8 cellular contexts compared by ENCODE assay signal in genomic region chr9:128098936-128099931, GRCh38. TPM values are rescaled to one million over a fixed set of nuclear protein-coding genes. Genes with fewer than 3 reads are reported as not detected.
DNase-seq lines count a peak whose midpoint lies in the region; ATAC-seq and FAIRE-seq lines count a peak whose summit lies in the region.

No MANE protein-coding gene starts in this region.

- H3K9me3 ChIP-seq in ES-I3 (ENCODE audit: control insufficient read depth, insufficient read depth, low read length): no peaks in the 10 kb centered on the region

- H3K4me1 Mint-ChIP-seq in activated T-helper 2 cell treated with anti-CD3 and anti-CD28 coated beads, Interferon-gamma antibody, Interleukin-2, Interleukin-4, amounts not matched to agents 10 μg/mL and 5 μg/mL and 100 μg/mL, durations not matched to agents 14 hours and 24 hours and 36 hours (ENCODE audit: low read depth): peaks cover 54% of the 10 kb centered on the region

- peaks cover 37% of the 10 kb centered on the region for H3K36me3 Mint-ChIP-seq in activated T-helper 2 cell treated with anti-CD3 and anti-CD28 coated beads, Interferon-gamma antibody, Interleukin-2, Interleukin-4, amounts not matched to agents 10 μg/mL and 5 μg/mL and 100 μg/mL, durations not matched to agents 14 hours and 24 hours and 36 hours (ENCODE audit: low read depth)

- H3K36me3 ChIP-seq in ES-I3 (ENCODE audit: insufficient read depth, low read length): peaks cover 13% of the 10 kb centered on the region

- H3K27me3 Mint-ChIP-seq in activated T-helper 2 cell treated with anti-CD3 and anti-CD28 coated beads, Interferon-gamma antibody, Interleukin-2, Interleukin-4, amounts not matched to agents 10 μg/mL and 5 μg/mL and 100 μg/mL, durations not matched to agents 14 hours and 24 hours and 36 hours (ENCODE audit: low read depth): no peaks in the 10 kb centered on the region

- ATAC-seq in left ventricle myocardium superior (peak; percentile 20), sciatic nerve (peak; percentile 26), GM21825 (IDR thresholded peaks at IDR 0.05; ENCODE audit: unreplicated experiment) (no peak)

- no peak for DNase-seq in activated T-helper 2 cell treated with anti-CD3 and anti-CD28 coated beads, Interferon-gamma antibody, Interleukin-2, Interleukin-4, amounts not matched to agents 10 μg/mL and 5 μg/mL and 100 μg/mL, durations not matched to agents 14 hours and 24 hours and 36 hours (ENCODE audit: low spot score)
- DNase-seq in left ventricle myocardium superior (no peak), sciatic nerve (ENCODE audit: low spot score) (no peak), RCC 7860 (ENCODE audit: low spot score) (no peak), NCI-H1417 treated with DMSO at 0.1 percent for 48 hours (lab: John Stamatoyannopoulos, UW) (no peak), HPDE6-E6E7 (ENCODE audit: extremely low spot score) (no peak)

- H3K4me3 Mint-ChIP-seq in activated T-helper 2 cell treated with anti-CD3 and anti-CD28 coated beads, Interferon-gamma antibody, Interleukin-2, Interleukin-4, amounts not matched to agents 10 μg/mL and 5 μg/mL and 100 μg/mL, durations not matched to agents 14 hours and 24 hours and 36 hours (ENCODE audit: low read depth): no peak overlapping the region

- intact Hi-C loops in activated T-helper 2 cell treated with anti-CD3 and anti-CD28 coated beads, Interferon-gamma antibody, Interleukin-2, Interleukin-4, amounts not matched to agents 10 μg/mL and 5 μg/mL and 100 μg/mL, durations not matched to agents 14 hours and 24 hours and 36 hours (cut with micrococcal nuclease): loop anchor here (1.0 kb wide), 1 partner anchor 73 kb away; no protein-coding TSS in a partner anchor
- intact Hi-C loops in left ventricle myocardium superior (cut with micrococcal nuclease) (no loop called here), sciatic nerve (cut with DNase I) (no loop called here)

- peak overlapping the region; percentile 60 for H3K9ac ChIP-seq in ES-I3 (ENCODE audit: low read depth, low read length)

- peak overlapping the region; percentile 19 for H3K27ac Mint-ChIP-seq in activated T-helper 2 cell treated with anti-CD3 and anti-CD28 coated beads, Interferon-gamma antibody, Interleukin-2, Interleukin-4, amounts not matched to agents 10 μg/mL and 5 μg/mL and 100 μg/mL, durations not matched to agents 14 hours and 24 hours and 36 hours

- FAIRE-seq in RCC 7860 (lab: Jason Lieb, UNC): no peak

- H3K4me1 ChIP-seq in ES-I3 (ENCODE audit: insufficient read depth, low read length): peaks cover 42% of the 10 kb centered on the region

- H3K9me3 Mint-ChIP-seq in activated T-helper 2 cell treated with anti-CD3 and anti-CD28 coated beads, Interferon-gamma antibody, Interleukin-2, Interleukin-4, amounts not matched to agents 10 μg/mL and 5 μg/mL and 100 μg/mL, durations not matched to agents 14 hours and 24 hours and 36 hours: no peaks in the 10 kb centered on the region

RNA-seq across cellular contexts. Expression of gene PTGES2, which starts 28.3 kb away (rescaled TPM):
- total RNA-seq in activated T-helper 2 cell treated with anti-CD3 and anti-CD28 coated beads, Interferon-gamma antibody, Interleukin-2, Interleukin-4, amounts not matched to agents 10 μg/mL and 5 μg/mL and 100 μg/mL, durations not matched to agents 14 hours and 24 hours and 36 hours: 67.8 and 77.6 TPM in 2 replicates
- total RNA-seq in left ventricle myocardium superior (157 TPM), sciatic nerve (33.8 TPM)

RNA-seq across cellular contexts. Expression of gene SLC25A25, which starts 31.2 kb away (rescaled TPM):
- 11.3 and 11.9 TPM in 2 replicates for total RNA-seq in activated T-helper 2 cell treated with anti-CD3 and anti-CD28 coated beads, Interferon-gamma antibody, Interleukin-2, Interleukin-4, amounts not matched to agents 10 μg/mL and 5 μg/mL and 100 μg/mL, durations not matched to agents 14 hours and 24 hours and 36 hours
- 4.8 TPM for total RNA-seq in left ventricle myocardium superior
- 21.0 TPM for total RNA-seq in sciatic nerve

RNA-seq across cellular contexts. Expression of gene NAIF1, which starts 32.1 kb away (rescaled TPM):
- total RNA-seq in activated T-helper 2 cell treated with anti-CD3 and anti-CD28 coated beads, Interferon-gamma antibody, Interleukin-2, Interleukin-4, amounts not matched to agents 10 μg/mL and 5 μg/mL and 100 μg/mL, durations not matched to agents 14 hours and 24 hours and 36 hours: 10.2 and 10.5 TPM in 2 replicates
- total RNA-seq in left ventricle myocardium superior (4.7 TPM), sciatic nerve (7.8 TPM)

RNA-seq across cellular contexts. Expression of gene LCN2, which starts 50.0 kb away (rescaled TPM):
- total RNA-seq in activated T-helper 2 cell treated with anti-CD3 and anti-CD28 coated beads, Interferon-gamma antibody, Interleukin-2, Interleukin-4, amounts not matched to agents 10 μg/mL and 5 μg/mL and 100 μg/mL, durations not matched to agents 14 hours and 24 hours and 36 hours: not detected in 2 replicates
- total RNA-seq in left ventricle myocardium superior (0.32 TPM), sciatic nerve (6.0 TPM)
